ENCODE assay signal across 8 cellular contexts in genomic region chr18:8478166-8478967, GRCh38.
DNase-seq lines count a peak whose midpoint lies in the region; ATAC-seq, FAIRE-seq and TF ChIP-seq lines count a peak whose summit lies in the region.

No MANE protein-coding gene starts in this region.

- H3K4me3 ChIP-seq in fibroblast of the aortic adventitia (ENCODE audit: low read depth, low read length) = no peak overlapping the region

- no peak overlapping the region for H3K27ac ChIP-seq in 22Rv1

- no peaks in the 10 kb centered on the region for H3K9me3 Mint-ChIP-seq in osteocyte (ENCODE audit: unreplicated experiment)

- TF ChIP-seq CTCF in 22Rv1 (IDR thresholded peaks at IDR 0.05) = peak; percentile 83
- TF ChIP-seq CTCF in GM12873 (IDR thresholded peaks at IDR 0.05; ENCODE audit: insufficient read depth, low read depth, low read length, missing control alignments) = peak; percentile 93
- peak; percentile 98 for TF ChIP-seq CTCF in fibroblast of the aortic adventitia (IDR thresholded peaks at IDR 0.05; ENCODE audit: insufficient read depth, low read length)
- peak; percentile 71 for TF ChIP-seq CTCF in osteocyte (IDR thresholded peaks at IDR 0.05)

- no peaks in the 10 kb centered on the region for H3K36me3 Mint-ChIP-seq in osteocyte (ENCODE audit: unreplicated experiment)

- no peak overlapping the region for H3K27ac Mint-ChIP-seq in osteocyte (ENCODE audit: unreplicated experiment)

- H3K4me3 Mint-ChIP-seq in osteocyte (ENCODE audit: unreplicated experiment) = no peak overlapping the region

- peaks cover 58% of the 10 kb centered on the region for H3K27me3 Mint-ChIP-seq in osteocyte (ENCODE audit: unreplicated experiment)

- no peaks in the 10 kb centered on the region for H3K4me1 Mint-ChIP-seq in osteocyte (ENCODE audit: unreplicated experiment)

- FAIRE-seq in urothelium cell line (lab: Jason Lieb, UNC) = peak; percentile 98

- DNase-seq in NCI-H82 (lab: John Stamatoyannopoulos, UW) = peak; percentile 78
- DNase-seq in activated T-cell treated with anti-CD3 and anti-CD28 coated beads for 4 hours = peak; percentile 14
- DNase-seq in fibroblast of the aortic adventitia (ENCODE audit: low read depth) = peak; percentile 53
- peak; percentile 88 for DNase-seq in osteocyte (ENCODE audit: extremely low spot score, unreplicated experiment)
- DNase-seq in urothelium cell line (ENCODE audit: low spot score) = peak; percentile 94

- peak; percentile 85 for ATAC-seq in HG02981 (IDR thresholded peaks at IDR 0.05; ENCODE audit: unreplicated experiment)

Comparison
In these comparisons a context has a peak if more than half of its experiments do, and no peak if none do; other contexts are left out.
1. DNase-seq: peak in every context shown above with its lines; median percentile 94 in urothelium cell line; 88 in osteocyte; 78 in NCI-H82; 53 in fibroblast of the aortic adventitia; 14 in activated T-cell treated with anti-CD3 and anti-CD28 coated beads for 4 hours.